19 cellular contexts compared by ENCODE assay signal in genomic region chr2:44452184-44452583, GRCh38.
A peak's percentile ranks its signal among the peaks of the same experiment; 100 is the strongest.
DNase-seq lines count a peak whose midpoint lies in the region; ATAC-seq, FAIRE-seq and TF ChIP-seq lines count a peak whose summit lies in the region.
"Had no signal": no experiment of that assay in that cellular context is flagged by ENCODE, and none has a peak within 500 bp of the region (broad histone marks: within the 10 kb centered on the region; RNA-seq: fewer than 3 reads in every experiment).

No MANE protein-coding gene starts in this region.

- TF ChIP-seq CTCF in A549 (IDR thresholded peaks at IDR 0.05) (no peak), IMR-90 (conservative IDR thresholded peaks at IDR 0.05; ENCODE audit: low read depth, low read length) (no peak)

- no peak overlapping the region for H2BK15ac ChIP-seq in IMR-90 (ENCODE audit: low read depth, low read length)

- no peak overlapping the region for H3K23ac ChIP-seq in IMR-90 (ENCODE audit: low read depth, low read length)

- no peak overlapping the region for H3K4me2 ChIP-seq in A549
- H3K4me2 ChIP-seq in IMR-90 (ENCODE audit: low read depth, low read length): no peak overlapping the region
- H3K4me2 ChIP-seq: BLaER1 treated with 17β-estradiol and CSF1 and Interleukin-3, amounts not matched to agents 10 nM and 100 nM had no signal

- H3K4ac ChIP-seq in IMR-90 (ENCODE audit: low read depth, low read length): no peak overlapping the region

- H4K5ac ChIP-seq in IMR-90 (ENCODE audit: low read depth, low read length): no peak overlapping the region

- in situ Hi-C loops in IMR-90 (cut with MboI; ENCODE audit: low sequenced_read_pairs): no loop called here

- H3K36me3 ChIP-seq in IMR-90 (ENCODE audit: control insufficient read depth, insufficient read depth, low read length) (no peaks in the 10 kb centered on the region), SK-N-MC (ENCODE audit: insufficient read depth, low read length) (no peaks in the 10 kb centered on the region), small intestine (ENCODE audit: control insufficient read depth in 2 of 2, insufficient read depth in 2 of 2, low read length in 2 of 2) (no peaks in the 10 kb centered on the region)

- H3K9ac ChIP-seq in IMR-90 (ENCODE audit: low read depth, low read length): no peak overlapping the region
- no peak overlapping the region for H3K9ac ChIP-seq in SK-N-MC (ENCODE audit: insufficient read length)
- H3K9ac ChIP-seq: BLaER1 treated with 17β-estradiol and CSF1 and Interleukin-3, amounts not matched to agents 10 nM and 100 nM had no signal

- no peak overlapping the region for H4K8ac ChIP-seq in IMR-90 (ENCODE audit: low read depth in 2 of 2, low read length in 2 of 2)

- H3K4me3 ChIP-seq in A549: no peak overlapping the region
- no peak overlapping the region for H3K4me3 ChIP-seq in IMR-90 (ENCODE audit: insufficient read depth, low read depth, low read length)
- no peak overlapping the region for H3K4me3 ChIP-seq in SK-N-MC
- no peak overlapping the region for H3K4me3 ChIP-seq in small intestine (ENCODE audit: low read depth in 1 of 2, low read length in 2 of 2)
- H3K4me3 ChIP-seq: BLaER1 treated with 17β-estradiol and CSF1 and Interleukin-3, amounts not matched to agents 10 nM and 100 nM had no signal

- H3K27ac ChIP-seq in A549 (no peak overlapping the region), IMR-90 (ENCODE audit: insufficient read depth, low read length) (no peak overlapping the region), SK-N-MC (peak overlapping the region; percentile 10; the same call in 1 of the 2 replicates), small intestine (ENCODE audit: low read depth in 1 of 2, low read length in 1 of 2) (no peak overlapping the region)
- H3K27ac ChIP-seq: BLaER1 treated with 17β-estradiol and CSF1 and Interleukin-3, amounts not matched to agents 10 nM and 100 nM; C4-2B had no signal

- H4K20me1 ChIP-seq in IMR-90 (ENCODE audit: insufficient read depth, low read length): no peaks in the 10 kb centered on the region
- H4K20me1 ChIP-seq: BLaER1 treated with 17β-estradiol and CSF1 and Interleukin-3, amounts not matched to agents 10 nM and 100 nM had no signal

- H3K4me1 ChIP-seq in A549: no peaks in the 10 kb centered on the region
- no peaks in the 10 kb centered on the region for H3K4me1 ChIP-seq in IMR-90 (ENCODE audit: control insufficient read depth, insufficient read depth, low read length)
- H3K4me1 ChIP-seq in small intestine (ENCODE audit: control insufficient read depth in 2 of 2, insufficient read depth in 1 of 2, low read depth in 1 of 2, low read length in 1 of 2): no peaks in the 10 kb centered on the region
- H3K4me1 ChIP-seq: BLaER1 treated with 17β-estradiol and CSF1 and Interleukin-3, amounts not matched to agents 10 nM and 100 nM had no signal

- H2AFZ ChIP-seq in IMR-90 (replicated peaks; ENCODE audit: low read length, poor library complexity): no peak overlapping the region

- H3K79me1 ChIP-seq in IMR-90 (ENCODE audit: low read depth in 1 of 2, low read length in 2 of 2): no peaks in the 10 kb centered on the region

- DNase-seq in A549 (ENCODE audit: low read depth in 1 of 2, low spot score in 1 of 2): no peak
- DNase-seq in IMR-90: no peak
- DNase-seq in SK-N-MC (ENCODE audit: low read depth, low spot score): no peak
- peak; percentile 53 for DNase-seq in small intestine
- no peak for DNase-seq in glomerular visceral epithelial cell (ENCODE audit: extremely low spot score)
- no peak for DNase-seq in left lobe of liver (ENCODE audit: low spot score)
- DNase-seq: 8988T; AML-193; Caco-2; Calu3; CD4-positive, alpha-beta T cell; CD8-positive, alpha-beta T cell; DMS79 treated with DMSO at 0.1 percent for 48 hours; GF-D8 had no signal

- no peak overlapping the region for H3K56ac ChIP-seq in IMR-90 (ENCODE audit: extremely low read depth, insufficient read depth, low read length)

- ATAC-seq in A549 (no peak), IMR-90 (ENCODE audit: low read depth) (no peak), HG03196 (IDR thresholded peaks at IDR 0.05; ENCODE audit: unreplicated experiment) (no peak), left lobe of liver (no peak)
- ATAC-seq: CD8-positive, alpha-beta T cell had no signal

- no peaks in the 10 kb centered on the region for H3K9me3 ChIP-seq in A549
- no peaks in the 10 kb centered on the region for H3K9me3 ChIP-seq in IMR-90 (ENCODE audit: control insufficient read depth, insufficient read depth, low read length)
- H3K9me3 ChIP-seq in SK-N-MC (ENCODE audit: low read depth, low read length): no peaks in the 10 kb centered on the region
- H3K9me3 ChIP-seq in small intestine (ENCODE audit: control insufficient read depth, low read depth): no peaks in the 10 kb centered on the region
- H3K9me3 ChIP-seq: BLaER1 treated with 17β-estradiol and CSF1 and Interleukin-3, amounts not matched to agents 10 nM and 100 nM; Caco-2 had no signal

- CTCF ChIA-PET in A549 (lab: Yijun Ruan, JAX) (interaction anchor here (0.8 kb wide), 1 partner anchor 27 kb away, joined by 5 read pairs; no protein-coding TSS in a partner anchor), IMR-90 (lab: Yijun Ruan, JAX) (interaction anchor here (0.7 kb wide), 1 partner anchor 149 kb away, joined by 3 read pairs; no protein-coding TSS in a partner anchor)

- dilution Hi-C loops in IMR-90 (cut with HindIII; ENCODE audit: low sequenced_read_pairs, unreplicated experiment): no loop called here

- no peak overlapping the region for H4K91ac ChIP-seq in IMR-90 (ENCODE audit: insufficient read depth, low read depth, low read length)

- no peak overlapping the region for H2AK9ac ChIP-seq in IMR-90 (replicated peaks; ENCODE audit: low read depth, low read length, poor library complexity)

- no peak overlapping the region for H3K18ac ChIP-seq in IMR-90 (ENCODE audit: low read depth, low read length)

- no peak overlapping the region for H2BK20ac ChIP-seq in IMR-90 (ENCODE audit: low read depth, low read length)

- BruUV-seq in IMR-90 (replicated peaks; lab: Mats Ljungman, UMichigan): no TSS peak

- WGBS in A549 (ENCODE audit: missing lambda C conversion rate): 95% methylated on average over 1 of the region's 1 CpG
- WGBS in IMR-90 (ENCODE audit: extremely low coverage in 2 of 2, insufficient read length in 1 of 2), 2 experiments: no CpG with 5 or more reads among the region's 1 CpG
- 27 to 74% (median 56%) methylated on average over 1 of the region's 1 CpG for WGBS in small intestine, 3 donors

- H2BK120ac ChIP-seq in IMR-90 (ENCODE audit: low read depth, low read length): no peak overlapping the region

- no peak overlapping the region for H3K14ac ChIP-seq in IMR-90 (replicated peaks; ENCODE audit: low read depth, low read length)

- no peak for TF ChIP-seq EP300 in A549 (IDR thresholded peaks at IDR 0.05)

- FAIRE-seq in A549 (lab: Jason Lieb, UNC): no peak
- no peak for FAIRE-seq in small intestine (lab: Jason Lieb, UNC)
- FAIRE-seq: D721Med, GM12891 had no signal

- TF ChIP-seq POLR2A in A549 (IDR thresholded peaks at IDR 0.05; ENCODE audit: low read length) (no peak), IMR-90 (IDR thresholded peaks at IDR 0.05; ENCODE audit: low read depth, low read length) (no peak)

- no peak overlapping the region for H2AK5ac ChIP-seq in IMR-90 (ENCODE audit: low read depth, low read length)

- no peak overlapping the region for H2BK5ac ChIP-seq in IMR-90 (ENCODE audit: low read depth, low read length, poor library complexity, severe bottlenecking)

- H3K27me3 ChIP-seq in IMR-90 (ENCODE audit: control insufficient read depth, insufficient read depth, low read length): no peaks in the 10 kb centered on the region
- H3K27me3 ChIP-seq in small intestine (ENCODE audit: control insufficient read depth in 2 of 2, insufficient read depth in 2 of 2, low read length in 2 of 2): no peaks in the 10 kb centered on the region
- H3K27me3 ChIP-seq: BLaER1 treated with 17β-estradiol and CSF1 and Interleukin-3, amounts not matched to agents 10 nM and 100 nM had no signal

- intact Hi-C loops in IMR-90 (cut with micrococcal nuclease): no loop called here

- POLR2A ChIA-PET in A549 (lab: Yijun Ruan, JAX): no interaction called here
- POLR2A ChIA-PET in IMR-90 (lab: Charles Lee; ENCODE audit: unreplicated experiment): no interaction called here

- H3K9me1 ChIP-seq in IMR-90 (ENCODE audit: insufficient read depth, low read length): no peaks in the 10 kb centered on the region

- no peak for TF ChIP-seq RAD21 in A549 (conservative IDR thresholded peaks at IDR 0.05 in 1 of 2, IDR thresholded peaks at IDR 0.05 in 1 of 2)
- TF ChIP-seq RAD21 in IMR-90 (IDR thresholded peaks at IDR 0.05; ENCODE audit: low read length): no peak

TF ChIP-seq in A549, 52 proteins besides CTCF, POLR2A, EP300 and RAD21:
- peak; percentile 51 for TF ChIP-seq MAFK (IDR thresholded peaks at IDR 0.05; ENCODE audit: partially characterized antibody)
- TF ChIP-seq, protein P1, sequence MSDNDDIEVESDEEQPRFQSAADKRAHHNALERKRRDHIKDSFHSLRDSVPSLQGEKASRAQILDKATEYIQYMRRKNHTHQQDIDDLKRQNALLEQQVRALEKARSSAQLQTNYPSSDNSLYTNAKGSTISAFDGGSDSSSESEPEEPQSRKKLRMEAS (IDR thresholded peaks at IDR 0.05): no peak
- TF ChIP-seq HOXB5 (CRISPR knock-in tag; IDR thresholded peaks at IDR 0.05): no peak
- TF ChIP-seq CBX8 (IDR thresholded peaks at IDR 0.05): no peak
- no peak for TF ChIP-seq NR3C1 (IDR thresholded peaks at IDR 0.05)
- TF ChIP-seq ESRRA (IDR thresholded peaks at IDR 0.05; ENCODE audit: borderline replicate concordance, low read length): no peak

TF ChIP-seq in IMR-90, 13 proteins besides CTCF, POLR2A, EP300 and RAD21:
- TF ChIP-seq MAFK (IDR thresholded peaks at IDR 0.05; ENCODE audit: low read depth, low read length) (0 out of 2 replicates have a peak, but pooled peaks have one; percentile 12), SMC3 (IDR thresholded peaks at IDR 0.05; ENCODE audit: low read depth, low read length) (no peak)
